In the genomic region with DNA sequence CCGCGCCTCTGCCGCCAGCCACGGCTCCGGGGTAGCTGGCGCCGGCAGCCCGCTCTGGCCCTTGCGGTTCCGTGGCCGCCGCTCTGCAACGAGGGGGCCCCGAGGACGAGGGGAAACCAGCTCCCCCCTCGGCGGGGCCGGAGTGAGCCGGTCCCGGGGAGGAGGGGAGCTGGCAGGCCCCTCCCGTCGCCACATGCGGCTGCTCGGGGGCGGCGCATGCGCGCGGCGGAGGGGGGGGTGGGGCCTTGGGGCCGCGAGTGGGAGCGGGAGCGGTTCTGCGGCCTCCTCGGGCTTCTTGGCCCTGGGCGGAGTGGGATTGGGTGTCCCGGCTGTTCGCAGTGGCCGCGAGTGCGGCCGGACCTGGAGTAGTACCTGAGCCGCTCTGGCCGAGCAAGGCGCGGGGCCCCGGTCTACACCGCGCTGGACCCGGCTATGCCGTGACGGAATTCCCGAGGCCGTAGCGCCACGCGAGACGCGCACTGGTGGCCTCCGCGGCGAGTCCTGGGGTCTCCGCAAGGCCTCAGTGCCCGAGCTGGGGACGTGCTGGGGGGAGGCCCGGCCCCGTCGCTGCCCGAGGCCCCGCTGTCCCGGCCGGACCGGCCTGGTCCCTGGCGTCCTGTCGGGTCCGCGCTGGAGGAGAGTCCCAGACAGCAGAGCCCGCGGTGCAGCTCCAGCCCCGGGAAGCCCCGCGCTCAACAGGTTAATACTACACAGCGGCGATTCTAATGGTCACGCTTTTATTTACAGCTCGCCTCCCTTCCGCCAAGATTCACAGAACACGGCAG, we compare ENCODE assay signal across 1 cellular context.
A peak's percentile ranks its signal among the peaks of the same experiment; 100 is the strongest.
TF ChIP-seq lines count a peak whose summit lies in the region.

No MANE protein-coding gene starts in this region.

TF ChIP-seq in WTC11, 78 proteins besides CTCF, POLR2A, EP300 and RAD21 (continued from another document and continues in another):
- TF ChIP-seq, protein P1, sequence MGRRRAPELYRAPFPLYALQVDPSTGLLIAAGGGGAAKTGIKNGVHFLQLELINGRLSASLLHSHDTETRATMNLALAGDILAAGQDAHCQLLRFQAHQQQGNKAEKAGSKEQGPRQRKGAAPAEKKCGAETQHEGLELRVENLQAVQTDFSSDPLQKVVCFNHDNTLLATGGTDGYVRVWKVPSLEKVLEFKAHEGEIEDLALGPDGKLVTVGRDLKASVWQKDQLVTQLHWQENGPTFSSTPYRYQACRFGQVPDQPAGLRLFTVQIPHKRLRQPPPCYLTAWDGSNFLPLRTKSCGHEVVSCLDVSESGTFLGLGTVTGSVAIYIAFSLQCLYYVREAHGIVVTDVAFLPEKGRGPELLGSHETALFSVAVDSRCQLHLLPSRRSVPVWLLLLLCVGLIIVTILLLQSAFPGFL (CRISPR knock-in tag; IDR thresholded peaks at IDR 0.05; ENCODE audit: borderline replicate concordance) = 0 out of 2 replicates have a peak, but pooled peaks have one; percentile 21
- TF ChIP-seq, protein P2, sequence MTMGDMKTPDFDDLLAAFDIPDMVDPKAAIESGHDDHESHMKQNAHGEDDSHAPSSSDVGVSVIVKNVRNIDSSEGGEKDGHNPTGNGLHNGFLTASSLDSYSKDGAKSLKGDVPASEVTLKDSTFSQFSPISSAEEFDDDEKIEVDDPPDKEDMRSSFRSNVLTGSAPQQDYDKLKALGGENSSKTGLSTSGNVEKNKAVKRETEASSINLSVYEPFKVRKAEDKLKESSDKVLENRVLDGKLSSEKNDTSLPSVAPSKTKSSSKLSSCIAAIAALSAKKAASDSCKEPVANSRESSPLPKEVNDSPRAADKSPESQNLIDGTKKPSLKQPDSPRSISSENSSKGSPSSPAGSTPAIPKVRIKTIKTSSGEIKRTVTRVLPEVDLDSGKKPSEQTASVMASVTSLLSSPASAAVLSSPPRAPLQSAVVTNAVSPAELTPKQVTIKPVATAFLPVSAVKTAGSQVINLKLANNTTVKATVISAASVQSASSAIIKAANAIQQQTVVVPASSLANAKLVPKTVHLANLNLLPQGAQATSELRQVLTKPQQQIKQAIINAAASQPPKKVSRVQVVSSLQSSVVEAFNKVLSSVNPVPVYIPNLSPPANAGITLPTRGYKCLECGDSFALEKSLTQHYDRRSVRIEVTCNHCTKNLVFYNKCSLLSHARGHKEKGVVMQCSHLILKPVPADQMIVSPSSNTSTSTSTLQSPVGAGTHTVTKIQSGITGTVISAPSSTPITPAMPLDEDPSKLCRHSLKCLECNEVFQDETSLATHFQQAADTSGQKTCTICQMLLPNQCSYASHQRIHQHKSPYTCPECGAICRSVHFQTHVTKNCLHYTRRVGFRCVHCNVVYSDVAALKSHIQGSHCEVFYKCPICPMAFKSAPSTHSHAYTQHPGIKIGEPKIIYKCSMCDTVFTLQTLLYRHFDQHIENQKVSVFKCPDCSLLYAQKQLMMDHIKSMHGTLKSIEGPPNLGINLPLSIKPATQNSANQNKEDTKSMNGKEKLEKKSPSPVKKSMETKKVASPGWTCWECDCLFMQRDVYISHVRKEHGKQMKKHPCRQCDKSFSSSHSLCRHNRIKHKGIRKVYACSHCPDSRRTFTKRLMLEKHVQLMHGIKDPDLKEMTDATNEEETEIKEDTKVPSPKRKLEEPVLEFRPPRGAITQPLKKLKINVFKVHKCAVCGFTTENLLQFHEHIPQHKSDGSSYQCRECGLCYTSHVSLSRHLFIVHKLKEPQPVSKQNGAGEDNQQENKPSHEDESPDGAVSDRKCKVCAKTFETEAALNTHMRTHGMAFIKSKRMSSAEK (CRISPR knock-in tag; IDR thresholded peaks at IDR 0.05; ENCODE audit: borderline replicate concordance) = no peak
- no peak for TF ChIP-seq JAZF1 (CRISPR knock-in tag; IDR thresholded peaks at IDR 0.05)
- TF ChIP-seq, protein P3, sequence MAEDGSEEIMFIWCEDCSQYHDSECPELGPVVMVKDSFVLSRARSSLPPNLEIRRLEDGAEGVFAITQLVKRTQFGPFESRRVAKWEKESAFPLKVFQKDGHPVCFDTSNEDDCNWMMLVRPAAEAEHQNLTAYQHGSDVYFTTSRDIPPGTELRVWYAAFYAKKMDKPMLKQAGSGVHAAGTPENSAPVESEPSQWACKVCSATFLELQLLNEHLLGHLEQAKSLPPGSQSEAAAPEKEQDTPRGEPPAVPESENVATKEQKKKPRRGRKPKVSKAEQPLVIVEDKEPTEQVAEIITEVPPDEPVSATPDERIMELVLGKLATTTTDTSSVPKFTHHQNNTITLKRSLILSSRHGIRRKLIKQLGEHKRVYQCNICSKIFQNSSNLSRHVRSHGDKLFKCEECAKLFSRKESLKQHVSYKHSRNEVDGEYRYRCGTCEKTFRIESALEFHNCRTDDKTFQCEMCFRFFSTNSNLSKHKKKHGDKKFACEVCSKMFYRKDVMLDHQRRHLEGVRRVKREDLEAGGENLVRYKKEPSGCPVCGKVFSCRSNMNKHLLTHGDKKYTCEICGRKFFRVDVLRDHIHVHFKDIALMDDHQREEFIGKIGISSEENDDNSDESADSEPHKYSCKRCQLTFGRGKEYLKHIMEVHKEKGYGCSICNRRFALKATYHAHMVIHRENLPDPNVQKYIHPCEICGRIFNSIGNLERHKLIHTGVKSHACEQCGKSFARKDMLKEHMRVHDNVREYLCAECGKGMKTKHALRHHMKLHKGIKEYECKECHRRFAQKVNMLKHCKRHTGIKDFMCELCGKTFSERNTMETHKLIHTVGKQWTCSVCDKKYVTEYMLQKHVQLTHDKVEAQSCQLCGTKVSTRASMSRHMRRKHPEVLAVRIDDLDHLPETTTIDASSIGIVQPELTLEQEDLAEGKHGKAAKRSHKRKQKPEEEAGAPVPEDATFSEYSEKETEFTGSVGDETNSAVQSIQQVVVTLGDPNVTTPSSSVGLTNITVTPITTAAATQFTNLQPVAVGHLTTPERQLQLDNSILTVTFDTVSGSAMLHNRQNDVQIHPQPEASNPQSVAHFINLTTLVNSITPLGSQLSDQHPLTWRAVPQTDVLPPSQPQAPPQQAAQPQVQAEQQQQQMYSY (CRISPR knock-in tag; IDR thresholded peaks at IDR 0.05) = no peak
- TF ChIP-seq, protein P4, sequence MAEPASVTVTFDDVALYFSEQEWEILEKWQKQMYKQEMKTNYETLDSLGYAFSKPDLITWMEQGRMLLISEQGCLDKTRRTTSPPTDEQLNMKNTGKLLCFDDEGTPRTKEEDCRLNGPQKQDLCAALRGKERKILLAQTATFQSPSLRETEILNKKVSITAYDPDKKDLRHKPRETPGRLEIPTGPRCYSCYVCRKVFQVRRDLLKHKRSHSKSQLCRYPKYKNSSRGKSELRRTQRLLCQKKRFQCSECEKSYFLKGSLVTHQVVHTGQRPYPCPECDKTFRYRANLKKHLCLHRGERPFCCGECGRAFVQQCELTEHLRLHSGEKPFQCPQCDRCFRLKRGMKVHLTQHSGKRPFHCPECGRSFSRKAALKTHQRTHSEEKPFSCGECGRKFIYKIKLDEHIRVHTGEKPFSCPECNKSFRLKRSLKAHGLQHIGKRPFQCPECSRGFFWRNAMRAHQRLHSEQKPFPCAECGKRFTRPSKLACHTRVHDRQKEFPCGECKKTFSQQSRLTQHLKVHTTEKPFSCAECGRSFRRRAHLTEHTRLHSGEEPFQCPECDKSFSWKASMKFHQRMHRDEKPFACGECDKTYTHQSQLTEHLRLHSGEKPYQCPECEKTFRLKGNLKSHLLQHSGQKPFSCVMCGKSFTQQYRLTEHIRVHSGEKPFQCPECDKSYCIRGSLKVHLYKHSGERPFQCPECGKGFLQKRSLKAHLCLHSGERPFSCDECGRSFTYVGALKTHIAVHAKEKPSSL (CRISPR knock-in tag; conservative IDR thresholded peaks at IDR 0.05) = no peak
- TF ChIP-seq, protein P5, sequence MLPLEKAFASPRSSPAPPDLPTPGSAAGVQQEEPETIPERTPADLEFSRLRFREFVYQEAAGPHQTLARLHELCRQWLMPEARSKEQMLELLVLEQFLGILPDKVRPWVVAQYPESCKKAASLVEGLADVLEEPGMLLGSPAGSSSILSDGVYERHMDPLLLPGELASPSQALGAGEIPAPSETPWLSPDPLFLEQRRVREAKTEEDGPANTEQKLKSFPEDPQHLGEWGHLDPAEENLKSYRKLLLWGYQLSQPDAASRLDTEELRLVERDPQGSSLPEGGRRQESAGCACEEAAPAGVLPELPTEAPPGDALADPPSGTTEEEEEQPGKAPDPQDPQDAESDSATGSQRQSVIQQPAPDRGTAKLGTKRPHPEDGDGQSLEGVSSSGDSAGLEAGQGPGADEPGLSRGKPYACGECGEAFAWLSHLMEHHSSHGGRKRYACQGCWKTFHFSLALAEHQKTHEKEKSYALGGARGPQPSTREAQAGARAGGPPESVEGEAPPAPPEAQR (CRISPR knock-in tag; IDR thresholded peaks at IDR 0.05) = no peak
- TF ChIP-seq, protein P6, sequence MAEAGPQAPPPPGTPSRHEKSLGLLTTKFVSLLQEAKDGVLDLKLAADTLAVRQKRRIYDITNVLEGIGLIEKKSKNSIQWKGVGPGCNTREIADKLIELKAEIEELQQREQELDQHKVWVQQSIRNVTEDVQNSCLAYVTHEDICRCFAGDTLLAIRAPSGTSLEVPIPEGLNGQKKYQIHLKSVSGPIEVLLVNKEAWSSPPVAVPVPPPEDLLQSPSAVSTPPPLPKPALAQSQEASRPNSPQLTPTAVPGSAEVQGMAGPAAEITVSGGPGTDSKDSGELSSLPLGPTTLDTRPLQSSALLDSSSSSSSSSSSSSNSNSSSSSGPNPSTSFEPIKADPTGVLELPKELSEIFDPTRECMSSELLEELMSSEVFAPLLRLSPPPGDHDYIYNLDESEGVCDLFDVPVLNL (CRISPR knock-in tag; IDR thresholded peaks at IDR 0.05; ENCODE audit: borderline replicate concordance, low read depth) = no peak
- no peak for TF ChIP-seq SMAD3 (CRISPR knock-in tag; IDR thresholded peaks at IDR 0.05; ENCODE audit: borderline replicate concordance)
- TF ChIP-seq, protein P7, sequence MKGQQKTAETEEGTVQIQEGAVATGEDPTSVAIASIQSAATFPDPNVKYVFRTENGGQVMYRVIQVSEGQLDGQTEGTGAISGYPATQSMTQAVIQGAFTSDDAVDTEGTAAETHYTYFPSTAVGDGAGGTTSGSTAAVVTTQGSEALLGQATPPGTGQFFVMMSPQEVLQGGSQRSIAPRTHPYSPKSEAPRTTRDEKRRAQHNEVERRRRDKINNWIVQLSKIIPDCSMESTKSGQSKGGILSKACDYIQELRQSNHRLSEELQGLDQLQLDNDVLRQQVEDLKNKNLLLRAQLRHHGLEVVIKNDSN (CRISPR knock-in tag; IDR thresholded peaks at IDR 0.05) = peak; percentile 44; the same call in 1 of the 2 replicates
- TF ChIP-seq, protein P8, sequence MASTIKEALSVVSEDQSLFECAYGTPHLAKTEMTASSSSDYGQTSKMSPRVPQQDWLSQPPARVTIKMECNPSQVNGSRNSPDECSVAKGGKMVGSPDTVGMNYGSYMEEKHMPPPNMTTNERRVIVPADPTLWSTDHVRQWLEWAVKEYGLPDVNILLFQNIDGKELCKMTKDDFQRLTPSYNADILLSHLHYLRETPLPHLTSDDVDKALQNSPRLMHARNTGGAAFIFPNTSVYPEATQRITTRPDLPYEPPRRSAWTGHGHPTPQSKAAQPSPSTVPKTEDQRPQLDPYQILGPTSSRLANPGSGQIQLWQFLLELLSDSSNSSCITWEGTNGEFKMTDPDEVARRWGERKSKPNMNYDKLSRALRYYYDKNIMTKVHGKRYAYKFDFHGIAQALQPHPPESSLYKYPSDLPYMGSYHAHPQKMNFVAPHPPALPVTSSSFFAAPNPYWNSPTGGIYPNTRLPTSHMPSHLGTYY (CRISPR knock-in tag; IDR thresholded peaks at IDR 0.05) = no peak
- no peak for TF ChIP-seq SMAD4 (CRISPR knock-in tag; IDR thresholded peaks at IDR 0.05)
- TF ChIP-seq, protein P9, sequence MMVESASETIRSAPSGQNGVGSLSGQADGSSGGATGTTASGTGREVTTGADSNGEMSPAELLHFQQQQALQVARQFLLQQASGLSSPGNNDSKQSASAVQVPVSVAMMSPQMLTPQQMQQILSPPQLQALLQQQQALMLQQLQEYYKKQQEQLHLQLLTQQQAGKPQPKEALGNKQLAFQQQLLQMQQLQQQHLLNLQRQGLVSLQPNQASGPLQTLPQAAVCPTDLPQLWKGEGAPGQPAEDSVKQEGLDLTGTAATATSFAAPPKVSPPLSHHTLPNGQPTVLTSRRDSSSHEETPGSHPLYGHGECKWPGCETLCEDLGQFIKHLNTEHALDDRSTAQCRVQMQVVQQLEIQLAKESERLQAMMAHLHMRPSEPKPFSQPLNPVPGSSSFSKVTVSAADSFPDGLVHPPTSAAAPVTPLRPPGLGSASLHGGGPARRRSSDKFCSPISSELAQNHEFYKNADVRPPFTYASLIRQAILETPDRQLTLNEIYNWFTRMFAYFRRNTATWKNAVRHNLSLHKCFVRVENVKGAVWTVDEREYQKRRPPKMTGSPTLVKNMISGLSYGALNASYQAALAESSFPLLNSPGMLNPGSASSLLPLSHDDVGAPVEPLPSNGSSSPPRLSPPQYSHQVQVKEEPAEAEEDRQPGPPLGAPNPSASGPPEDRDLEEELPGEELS (CRISPR knock-in tag; IDR thresholded peaks at IDR 0.05) = peak; percentile 48; the same call in 1 of the 2 replicates
- TF ChIP-seq, protein P10, sequence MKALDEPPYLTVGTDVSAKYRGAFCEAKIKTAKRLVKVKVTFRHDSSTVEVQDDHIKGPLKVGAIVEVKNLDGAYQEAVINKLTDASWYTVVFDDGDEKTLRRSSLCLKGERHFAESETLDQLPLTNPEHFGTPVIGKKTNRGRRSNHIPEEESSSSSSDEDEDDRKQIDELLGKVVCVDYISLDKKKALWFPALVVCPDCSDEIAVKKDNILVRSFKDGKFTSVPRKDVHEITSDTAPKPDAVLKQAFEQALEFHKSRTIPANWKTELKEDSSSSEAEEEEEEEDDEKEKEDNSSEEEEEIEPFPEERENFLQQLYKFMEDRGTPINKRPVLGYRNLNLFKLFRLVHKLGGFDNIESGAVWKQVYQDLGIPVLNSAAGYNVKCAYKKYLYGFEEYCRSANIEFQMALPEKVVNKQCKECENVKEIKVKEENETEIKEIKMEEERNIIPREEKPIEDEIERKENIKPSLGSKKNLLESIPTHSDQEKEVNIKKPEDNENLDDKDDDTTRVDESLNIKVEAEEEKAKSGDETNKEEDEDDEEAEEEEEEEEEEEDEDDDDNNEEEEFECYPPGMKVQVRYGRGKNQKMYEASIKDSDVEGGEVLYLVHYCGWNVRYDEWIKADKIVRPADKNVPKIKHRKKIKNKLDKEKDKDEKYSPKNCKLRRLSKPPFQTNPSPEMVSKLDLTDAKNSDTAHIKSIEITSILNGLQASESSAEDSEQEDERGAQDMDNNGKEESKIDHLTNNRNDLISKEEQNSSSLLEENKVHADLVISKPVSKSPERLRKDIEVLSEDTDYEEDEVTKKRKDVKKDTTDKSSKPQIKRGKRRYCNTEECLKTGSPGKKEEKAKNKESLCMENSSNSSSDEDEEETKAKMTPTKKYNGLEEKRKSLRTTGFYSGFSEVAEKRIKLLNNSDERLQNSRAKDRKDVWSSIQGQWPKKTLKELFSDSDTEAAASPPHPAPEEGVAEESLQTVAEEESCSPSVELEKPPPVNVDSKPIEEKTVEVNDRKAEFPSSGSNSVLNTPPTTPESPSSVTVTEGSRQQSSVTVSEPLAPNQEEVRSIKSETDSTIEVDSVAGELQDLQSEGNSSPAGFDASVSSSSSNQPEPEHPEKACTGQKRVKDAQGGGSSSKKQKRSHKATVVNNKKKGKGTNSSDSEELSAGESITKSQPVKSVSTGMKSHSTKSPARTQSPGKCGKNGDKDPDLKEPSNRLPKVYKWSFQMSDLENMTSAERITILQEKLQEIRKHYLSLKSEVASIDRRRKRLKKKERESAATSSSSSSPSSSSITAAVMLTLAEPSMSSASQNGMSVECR (CRISPR knock-in tag; IDR thresholded peaks at IDR 0.05; ENCODE audit: borderline replicate concordance) = 0 out of 2 replicates have a peak, but pooled peaks have one; percentile 45
- no peak for TF ChIP-seq ZNF138 (CRISPR knock-in tag; conservative IDR thresholded peaks at IDR 0.05)
- no peak for TF ChIP-seq ZNF396 (CRISPR knock-in tag; IDR thresholded peaks at IDR 0.05; ENCODE audit: borderline replicate concordance)
- TF ChIP-seq NR1H2 (CRISPR knock-in tag; IDR thresholded peaks at IDR 0.05) = no peak
- no peak for TF ChIP-seq RELA (CRISPR knock-in tag; IDR thresholded peaks at IDR 0.05; ENCODE audit: borderline replicate concordance)
- TF ChIP-seq ESRRA (CRISPR knock-in tag; IDR thresholded peaks at IDR 0.05; ENCODE audit: borderline replicate concordance) = no peak; the same call in 1 of the 2 replicates
- TF ChIP-seq SP1 (CRISPR knock-in tag; conservative IDR thresholded peaks at IDR 0.05) = peak; percentile 64; the same call in 1 of the 2 replicates
